Comparison of ENCODE assay signal across 19 cellular contexts in the genomic region with DNA sequence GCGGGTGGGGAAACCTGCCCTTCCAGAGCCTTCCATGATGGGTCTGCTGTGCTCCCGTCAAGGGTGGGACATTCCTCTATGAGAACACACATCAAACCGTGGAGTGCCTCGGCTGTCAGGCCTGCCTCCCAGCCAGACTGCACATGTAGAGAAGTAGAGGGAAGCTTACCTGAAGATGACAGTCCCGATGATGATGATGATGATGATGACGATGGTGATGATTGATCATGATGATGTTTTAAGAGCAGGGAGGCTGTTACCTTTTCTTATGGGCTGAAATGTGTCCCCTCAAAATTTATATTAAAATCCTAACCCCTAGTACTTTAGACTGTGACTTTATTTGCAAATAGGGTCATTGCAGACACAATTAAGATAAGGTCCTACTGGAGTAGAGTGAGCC.
DNase-seq lines count a peak whose midpoint lies in the region; ATAC-seq, FAIRE-seq and TF ChIP-seq lines count a peak whose summit lies in the region.
"Had no signal": no experiment of that assay in that cellular context is flagged by ENCODE, and none has a peak within 500 bp of the region (broad histone marks: within the 10 kb centered on the region; RNA-seq: fewer than 3 reads in every experiment).

No MANE protein-coding gene starts in this region.

- no peak overlapping the region for H3K27ac Mint-ChIP-seq in H9
- H3K27ac Mint-ChIP-seq: CD14-positive monocyte, GM23338 had no signal

- no peak overlapping the region for H3K4me2 ChIP-seq in H9 (ENCODE audit: insufficient read depth, insufficient read length, low read length)
- H3K4me2 ChIP-seq: BLaER1, GM23338 had no signal

- peaks cover 20 to 36% of the 10 kb centered on the region in 2 experiments for H3K4me1 Mint-ChIP-seq in H9

- WGBS in H9 (ENCODE audit: extremely low coverage, insufficient read length, low lambda C conversion rate), result no CpG with 5 or more reads among the region's 6 CpGs

- H3K36me3 Mint-ChIP-seq in H9 (ENCODE audit: insufficient read depth in 1 of 3, low read depth in 3 of 3), result no peaks in the 10 kb centered on the region
- H3K36me3 Mint-ChIP-seq: CD14-positive monocyte; CD4-positive, alpha-beta memory T cell had no signal

- no peak overlapping the region for H3K56ac ChIP-seq in H9 (ENCODE audit: insufficient read length, low read depth, low read length)

- no peak overlapping the region for H3K27ac ChIP-seq in H9 (ENCODE audit: insufficient read length, low read depth, low read length)
- H3K27ac ChIP-seq: BLaER1 had no signal

- H3T11ph ChIP-seq in H9 (ENCODE audit: low read length), result no peak overlapping the region

- H3K9me3 Mint-ChIP-seq in H9, result no peaks in the 10 kb centered on the region
- H3K9me3 Mint-ChIP-seq: CD14-positive monocyte; CD4-positive, alpha-beta memory T cell; GM23338 had no signal

- no peak overlapping the region for H2BK15ac ChIP-seq in H9 (ENCODE audit: low read depth, low read length)

- H2AK5ac ChIP-seq in H9 (ENCODE audit: insufficient read length, low read length), result no peak overlapping the region

- no peak overlapping the region for H2BK5ac ChIP-seq in H9 (ENCODE audit: insufficient read length, low read length)

- H2AFZ ChIP-seq in H9 (ENCODE audit: low read length), result no peak overlapping the region
- H2AFZ ChIP-seq: GM23338 had no signal

- no peak overlapping the region for H3K23ac ChIP-seq in H9 (ENCODE audit: insufficient read length, low read depth, low read length)

- H2BK120ac ChIP-seq in H9 (ENCODE audit: low read depth, low read length, poor library complexity, severe bottlenecking), result no peak overlapping the region

- no peaks in the 10 kb centered on the region for H3K23me2 ChIP-seq in H9 (ENCODE audit: insufficient read length, low read depth, low read length, poor library complexity, severe bottlenecking)

- no peaks in the 10 kb centered on the region for H4K20me1 ChIP-seq in H9 (ENCODE audit: control insufficient read depth, insufficient read depth, insufficient read length)
- H4K20me1 ChIP-seq: BLaER1 had no signal

- H2BK12ac ChIP-seq in H9 (ENCODE audit: insufficient read length, low read depth, low read length), result no peak overlapping the region

- no peaks in the 10 kb centered on the region for H3K79me1 ChIP-seq in H9 (ENCODE audit: insufficient read depth, low read depth, low read length, poor library complexity, severe bottlenecking)

- no peak for ATAC-seq in GM19328 (IDR thresholded peaks at IDR 0.05; ENCODE audit: unreplicated experiment)
- ATAC-seq: HCT116 had no signal

- H4K5ac ChIP-seq in H9 (ENCODE audit: insufficient read length, low read depth, low read length), result no peak overlapping the region

- H4K8ac ChIP-seq in H9 (replicated peaks; ENCODE audit: insufficient read length, low read depth, low read length), result no peak overlapping the region

- H4K91ac ChIP-seq in H9 (ENCODE audit: insufficient read length, low read depth, low read length), result no peak overlapping the region

- no peaks in the 10 kb centered on the region; the same call in 1 of the 2 replicates for H3K27me3 ChIP-seq in H9 (ENCODE audit: insufficient read depth, low read length)
- H3K27me3 ChIP-seq: BLaER1 had no signal

- H3K18ac ChIP-seq in H9 (ENCODE audit: insufficient read length, low read depth, low read length), result no peak overlapping the region

- DNase-seq in activated effector memory CD4-positive, alpha-beta T cell treated with anti-CD3 and anti-CD28 coated beads, Interleukin-2, amount 50 U/mL, for 16 hours, result peak; percentile 19
- DNase-seq in activated effector memory CD4-positive, alpha-beta T cell treated with Interleukin-2 at 50 U/mL for 16 hours, result no peak
- no peak for DNase-seq in HTR-8/SVneo (ENCODE audit: insufficient read length, low spot score)
- peak; percentile 37 for DNase-seq in mesenteric fat pad (ENCODE audit: low spot score)
- no peak for DNase-seq in urothelium cell line (ENCODE audit: low spot score)
- DNase-seq in H9, result no peak
- DNase-seq: 8988T; CD4-positive, alpha-beta memory T cell; DMS153; DMS79; GDM1 had no signal

- no peak overlapping the region for H3K9ac ChIP-seq in H9 (ENCODE audit: extremely low read depth, insufficient read length, low read length)
- H3K9ac ChIP-seq: BLaER1 had no signal

- TF ChIP-seq CTCF in H9 (conservative IDR thresholded peaks at IDR 0.05), result no peak

- no peaks in the 10 kb centered on the region; the same call in none of the 2 replicates for H3K4me1 ChIP-seq in H9 (ENCODE audit: insufficient read depth, low read length)

- H3K4me3 Mint-ChIP-seq in H9, result no peak overlapping the region
- H3K4me3 Mint-ChIP-seq: CD14-positive monocyte; CD4-positive, alpha-beta memory T cell; GM23338 had no signal

- H3K4ac ChIP-seq in H9 (ENCODE audit: low read depth, low read length), result no peak overlapping the region

- H3K9me3 ChIP-seq in H9 (ENCODE audit: control insufficient read depth, low read depth, low read length), result no peaks in the 10 kb centered on the region
- H3K9me3 ChIP-seq: BLaER1 had no signal

- H3K14ac ChIP-seq in H9 (ENCODE audit: insufficient read depth, low read length), result no peak overlapping the region

- FAIRE-seq in HTR-8/SVneo (lab: Jason Lieb, UNC) (peak; percentile 58), urothelium cell line (lab: Jason Lieb, UNC) (peak; percentile 52)
- FAIRE-seq: GM12892, GM18507, H54 had no signal

- no peaks in the 10 kb centered on the region for H3K79me2 ChIP-seq in H9 (ENCODE audit: insufficient read depth, low read length)

- H3K27me3 Mint-ChIP-seq in H9 (ENCODE audit: low read depth), result no peaks in the 10 kb centered on the region; the same call in 1 of the 2 replicates
- H3K27me3 Mint-ChIP-seq: CD4-positive, alpha-beta memory T cell had no signal

- H2BK20ac ChIP-seq in H9 (ENCODE audit: low read depth, low read length, poor library complexity, severe bottlenecking), result no peak overlapping the region

Comparison
In these comparisons a context has a peak if more than half of its experiments do, and no peak if none do; other contexts are left out.
1. DNase-seq: peak in activated effector memory CD4-positive, alpha-beta T cell treated with anti-CD3 and anti-CD28 coated beads, Interleukin-2, amount 50 U/mL, for 16 hours (single experiment) and mesenteric fat pad (single experiment); none in activated effector memory CD4-positive, alpha-beta T cell treated with Interleukin-2 at 50 U/mL for 16 hours (single experiment), HTR-8/SVneo (single experiment), urothelium cell line (single experiment) and H9 (single experiment).